Comparison of ENCODE assay signal across 17 cellular contexts in the genomic region with DNA sequence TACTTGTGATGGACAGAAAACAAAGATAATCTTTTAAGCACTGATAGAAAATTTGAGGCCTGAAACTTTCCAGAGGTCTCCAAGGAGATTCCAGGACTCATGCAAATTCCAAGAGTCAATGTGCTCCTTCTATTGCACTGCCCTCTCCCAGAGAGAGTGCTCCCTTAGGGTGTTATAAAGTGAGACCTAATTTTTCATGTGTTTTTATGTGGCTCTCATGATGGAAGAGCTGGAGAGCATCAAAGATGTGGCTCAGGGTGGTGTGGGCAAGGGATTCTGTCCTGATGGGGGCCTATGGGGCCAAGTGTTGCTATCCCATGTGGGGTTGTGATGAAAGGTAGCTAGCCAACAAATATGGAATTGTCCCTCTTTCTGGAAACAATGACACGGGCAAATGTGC.
DNase-seq lines count a peak whose midpoint lies in the region; ATAC-seq, FAIRE-seq and TF ChIP-seq lines count a peak whose summit lies in the region.
"Had no signal": no experiment of that assay in that cellular context is flagged by ENCODE, and none has a peak within 500 bp of the region (broad histone marks: within the 10 kb centered on the region; RNA-seq: fewer than 3 reads in every experiment).

No MANE protein-coding gene starts in this region.

- H3K4me2 ChIP-seq in DND-41 (ENCODE audit: insufficient read depth, low read length): no peak overlapping the region
- no peak overlapping the region for H3K4me2 ChIP-seq in endothelial cell of umbilical vein (ENCODE audit: insufficient read depth, low read length)
- H3K4me2 ChIP-seq: BLaER1 treated with 17β-estradiol and CSF1 and Interleukin-3, amounts not matched to agents 10 nM and 100 nM had no signal

- H3K4me1 Mint-ChIP-seq in HFFc6 (ENCODE audit: low read depth): peaks cover 13% of the 10 kb centered on the region
- H3K4me1 Mint-ChIP-seq: CD4-positive, alpha-beta memory T cell had no signal

- CTCF ChIA-PET in endothelial cell of umbilical vein (lab: Charles Lee): interaction anchor here (0.7 to 2.6 kb wide), 4 partner anchors 17 to 79 kb away, joined by 3 to 33 read pairs (median 3); no protein-coding TSS in a partner anchor

- H2AFZ ChIP-seq in DND-41 (ENCODE audit: low read depth, low read length): peak overlapping the region; percentile 19; the same call in 1 of the 2 replicates
- H2AFZ ChIP-seq in endothelial cell of umbilical vein (ENCODE audit: low read depth, low read length): peak overlapping the region; percentile 48

- DNase-seq in DND-41 (no peak), HFFc6 (no peak), endothelial cell of umbilical vein (ENCODE audit: low read depth, low spot score) (no peak), sciatic nerve (ENCODE audit: low spot score) (no peak)
- DNase-seq in central memory CD4-positive, alpha-beta T cell: no peak
- no peak for DNase-seq in activated CD4-positive, alpha-beta T cell treated with anti-CD3 and anti-CD28 coated beads, Interleukin-2, amount 50 U/mL, for 48 hours
- no peak for DNase-seq in activated CD4-positive, CD25-positive, alpha-beta regulatory T cell treated with anti-CD3 and anti-CD28 coated beads, Interleukin-2, amount 50 U/mL, for 72 hours
- DNase-seq: Caco-2; CD4-positive, alpha-beta memory T cell; DMS153; MG63; NCI-H1048; NCI-H1436; NCI-H187 treated with DMSO at 0.1 percent for 48 hours; NCI-H510A had no signal

- no peak overlapping the region for H3K9ac ChIP-seq in DND-41 (ENCODE audit: low read depth, low read length)
- no peak overlapping the region for H3K9ac ChIP-seq in endothelial cell of umbilical vein (replicated peaks; ENCODE audit: extremely low read depth, insufficient read depth, low read length)
- H3K9ac ChIP-seq: BLaER1 treated with 17β-estradiol and CSF1 and Interleukin-3, amounts not matched to agents 10 nM and 100 nM had no signal

- FAIRE-seq in endothelial cell of umbilical vein (lab: Jason Lieb, UNC): no peak

- H3K79me2 ChIP-seq in DND-41 (ENCODE audit: insufficient read depth, low read length) (no peaks in the 10 kb centered on the region), endothelial cell of umbilical vein (ENCODE audit: control insufficient read depth, insufficient read depth, low read length) (no peaks in the 10 kb centered on the region)

- no peaks in the 10 kb centered on the region for H3K9me1 ChIP-seq in endothelial cell of umbilical vein (replicated peaks; ENCODE audit: control insufficient read depth, extremely low read depth, insufficient read depth, low read length)

- H3K9me3 ChIP-seq in DND-41 (ENCODE audit: insufficient read depth, low read length, severe bottlenecking): no peaks in the 10 kb centered on the region
- no peaks in the 10 kb centered on the region for H3K9me3 ChIP-seq in endothelial cell of umbilical vein (replicated peaks; ENCODE audit: control insufficient read depth, insufficient read depth, low read length)
- H3K9me3 ChIP-seq: BLaER1 treated with 17β-estradiol and CSF1 and Interleukin-3, amounts not matched to agents 10 nM and 100 nM; Caco-2; MG63 had no signal

- peak; percentile 17; the same call in 1 of the 3 replicates for ATAC-seq in DND-41 (ENCODE audit: insufficient read depth, low read depth)
- peak; percentile 38 for ATAC-seq in sciatic nerve
- ATAC-seq: Panc1 had no signal

- no peaks in the 10 kb centered on the region for H4K20me1 ChIP-seq in DND-41 (ENCODE audit: insufficient read depth, low read length)
- no peaks in the 10 kb centered on the region for H4K20me1 ChIP-seq in endothelial cell of umbilical vein (replicated peaks; ENCODE audit: control insufficient read depth, extremely low read depth, insufficient read depth, low read length)
- H4K20me1 ChIP-seq: BLaER1 treated with 17β-estradiol and CSF1 and Interleukin-3, amounts not matched to agents 10 nM and 100 nM had no signal

- dilution Hi-C loops in endothelial cell of umbilical vein (cut with MboI; ENCODE audit: extremely low pct_ligation_motif_present, low sequenced_read_pairs): no loop called here

- H3K27ac ChIP-seq in DND-41 (ENCODE audit: low read length) (no peak overlapping the region), endothelial cell of umbilical vein (ENCODE audit: insufficient read depth, low read depth, low read length) (no peak overlapping the region)
- H3K27ac ChIP-seq: BLaER1 treated with 17β-estradiol and CSF1 and Interleukin-3, amounts not matched to agents 10 nM and 100 nM had no signal

- BruUV-seq in endothelial cell of umbilical vein (replicated peaks; lab: Mats Ljungman, UMichigan): no TSS peak

- POLR2A ChIA-PET in endothelial cell of umbilical vein (lab: Charles Lee): no interaction called here

- no peaks in the 10 kb centered on the region for H3K36me3 ChIP-seq in DND-41 (ENCODE audit: insufficient read depth, low read length)
- H3K36me3 ChIP-seq in endothelial cell of umbilical vein (ENCODE audit: control insufficient read depth in 2 of 2, extremely low read depth in 1 of 2, insufficient read depth in 2 of 2, low read length in 2 of 2): no peaks in the 10 kb centered on the region
- H3K36me3 ChIP-seq: BLaER1 treated with 17β-estradiol and CSF1 and Interleukin-3, amounts not matched to agents 10 nM and 100 nM; MG63 had no signal

- TF ChIP-seq POLR2A in endothelial cell of umbilical vein (IDR thresholded peaks at IDR 0.05; ENCODE audit: low read depth, low read length): no peak

- H3K27me3 ChIP-seq in DND-41 (ENCODE audit: insufficient read depth, low read length, poor library complexity): no peaks in the 10 kb centered on the region
- H3K27me3 ChIP-seq in endothelial cell of umbilical vein (ENCODE audit: control insufficient read depth in 2 of 2, insufficient read depth in 2 of 2, low read length in 2 of 2): no peaks in the 10 kb centered on the region
- H3K27me3 ChIP-seq: BLaER1 treated with 17β-estradiol and CSF1 and Interleukin-3, amounts not matched to agents 10 nM and 100 nM; MG63 had no signal

- H3K27ac Mint-ChIP-seq in HFFc6: peak overlapping the region; percentile 14; the same call in 1 of the 2 replicates
- H3K27ac Mint-ChIP-seq: CD4-positive, alpha-beta memory T cell had no signal

- H3K36me3 Mint-ChIP-seq in HFFc6 (ENCODE audit: low read depth): no peaks in the 10 kb centered on the region; the same call in none of the 2 replicates
- H3K36me3 Mint-ChIP-seq: CD4-positive, alpha-beta memory T cell had no signal

- H3K9me3 Mint-ChIP-seq in HFFc6: 0 out of 2 replicates have a peak, but pooled peaks cover 5% of the 10 kb centered on the region

- H3K4me3 ChIP-seq in DND-41 (ENCODE audit: low read depth in 1 of 2, low read length in 2 of 2) (no peak overlapping the region), endothelial cell of umbilical vein (replicated peaks in 1 of 3; ENCODE audit: insufficient read depth in 1 of 3, low read depth in 1 of 3, low read length in 3 of 3) (no peak overlapping the region)
- H3K4me3 ChIP-seq: BLaER1 treated with 17β-estradiol and CSF1 and Interleukin-3, amounts not matched to agents 10 nM and 100 nM; MG63 had no signal

- H3K27me3 Mint-ChIP-seq in HFFc6 (ENCODE audit: insufficient read depth): no peaks in the 10 kb centered on the region

- intact Hi-C loops in endothelial cell of umbilical vein (cut with micrococcal nuclease): loop anchor here (1.0 to 5.0 kb wide), 4 partner anchors 76 to 836 kb away; no protein-coding TSS in a partner anchor
- intact Hi-C loops in sciatic nerve (cut with DNase I): no loop called here

- TF ChIP-seq CTCF in DND-41 (IDR thresholded peaks at IDR 0.05; ENCODE audit: borderline replicate concordance, extremely low read depth, low read length, poor library complexity, severe bottlenecking): no peak
- no peak for TF ChIP-seq CTCF in HFFc6 (IDR thresholded peaks at IDR 0.05)
- TF ChIP-seq CTCF in endothelial cell of umbilical vein (IDR thresholded peaks at IDR 0.05; ENCODE audit: extremely low read depth in 1 of 2, insufficient read depth in 1 of 2, low read depth in 1 of 2, low read length in 2 of 2): no peak

- peaks cover 8% of the 10 kb centered on the region for H3K4me1 ChIP-seq in DND-41 (ENCODE audit: insufficient read depth, low read length)
- no peaks in the 10 kb centered on the region for H3K4me1 ChIP-seq in endothelial cell of umbilical vein (ENCODE audit: control insufficient read depth, extremely low read depth, insufficient read depth, low read length)
- H3K4me1 ChIP-seq: Caco-2 had no signal

- H3K4me3 Mint-ChIP-seq in HFFc6: no peak overlapping the region
- H3K4me3 Mint-ChIP-seq: CD4-positive, alpha-beta memory T cell had no signal

TF ChIP-seq in endothelial cell of umbilical vein, 7 proteins besides CTCF, POLR2A, EP300 and RAD21:
- TF ChIP-seq POLR2AphosphoS5 (IDR thresholded peaks at IDR 0.05; ENCODE audit: insufficient read depth, low read depth, low read length) (no peak), GATA2 (IDR thresholded peaks at IDR 0.05; ENCODE audit: insufficient read depth, insufficient read length, low read depth, low read length) (no peak), JUN (IDR thresholded peaks at IDR 0.05; ENCODE audit: borderline replicate concordance, insufficient read depth, insufficient read length, low read depth) (no peak), FOS (IDR thresholded peaks at IDR 0.05; ENCODE audit: borderline replicate concordance, insufficient read depth, low read length) (no peak), MYC (IDR thresholded peaks at IDR 0.05; ENCODE audit: low read depth, low read length) (no peak), EZH2 (IDR thresholded peaks at IDR 0.05; ENCODE audit: borderline replicate concordance, low read depth, low read length, severe bottlenecking) (no peak)
- TF ChIP-seq, protein P1, sequence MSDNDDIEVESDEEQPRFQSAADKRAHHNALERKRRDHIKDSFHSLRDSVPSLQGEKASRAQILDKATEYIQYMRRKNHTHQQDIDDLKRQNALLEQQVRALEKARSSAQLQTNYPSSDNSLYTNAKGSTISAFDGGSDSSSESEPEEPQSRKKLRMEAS (IDR thresholded peaks at IDR 0.05; ENCODE audit: insufficient read depth, insufficient read length): no peak
